In the genomic region with DNA sequence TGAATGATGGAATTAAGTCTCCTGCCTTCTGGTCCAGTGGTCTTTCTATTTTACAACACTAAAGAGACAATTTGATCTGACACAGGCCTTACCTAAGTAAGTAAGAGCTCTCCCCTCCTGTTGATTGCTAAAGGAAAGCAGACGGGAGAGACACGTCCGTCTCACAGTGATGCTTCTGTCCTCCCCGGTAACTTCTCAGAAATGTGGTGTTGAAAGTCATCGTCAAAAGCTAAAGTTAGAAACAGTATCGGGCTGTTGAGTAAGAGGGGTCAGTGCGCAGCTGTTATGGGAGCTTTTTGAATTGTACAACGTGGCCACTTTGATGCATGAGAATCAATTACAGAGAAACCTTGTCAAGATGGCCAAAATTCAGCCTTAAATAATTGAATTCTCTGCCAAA, we compare ENCODE assay signal across 23 cellular contexts. TPM values are rescaled to one million over a fixed set of nuclear protein-coding genes. Genes with fewer than 3 reads are reported as not detected.
DNase-seq lines count a peak whose midpoint lies in the region; ATAC-seq and TF ChIP-seq lines count a peak whose summit lies in the region.
"Had no signal": no experiment of that assay in that cellular context is flagged by ENCODE, and none has a peak within 500 bp of the region (broad histone marks: within the 10 kb centered on the region; RNA-seq: fewer than 3 reads in every experiment).

No MANE protein-coding gene starts in this region.

- WGBS in esophagus squamous epithelium, 2 donors: 72 to 75% methylated on average over 8 of the region's 8 CpGs

- ATAC-seq in Right ventricle myocardium inferior (peak; percentile 56), GM21528 (IDR thresholded peaks at IDR 0.05; ENCODE audit: low FRiP score, unreplicated experiment) (no peak)
- ATAC-seq: CD8-positive, alpha-beta T cell; GM12878 had no signal

- H3K27me3 ChIP-seq in right atrium auricular region: no peaks in the 10 kb centered on the region
- H3K27me3 ChIP-seq in esophagus squamous epithelium: no peaks in the 10 kb centered on the region
- H3K27me3 ChIP-seq: BLaER1 treated with 17β-estradiol and CSF1 and Interleukin-3, amounts not matched to agents 10 nM and 100 nM had no signal

- DNase-seq in Right ventricle myocardium inferior (ENCODE audit: missing footprints) (no peak), cardiac septum (ENCODE audit: low spot score) (no peak), right atrium auricular region (ENCODE audit: low spot score) (no peak), nephron progenitor cell (no peak), esophagus squamous epithelium (lab: John Stamatoyannopoulos, UW) (no peak), NCI-H524 treated with DMSO at 0.1 percent for 48 hours (lab: John Stamatoyannopoulos, UW) (no peak), coronary artery (ENCODE audit: low spot score) (no peak)
- DNase-seq: 8988T; CD8-positive, alpha-beta T cell; DND-41; IMR-90; NCI-H1105 treated with DMSO at 0.1 percent for 48 hours; NCI-H2029 treated with DMSO at 0.1 percent for 48 hours; NCI-H226; NCI-H510A treated with DMSO at 0.1 percent for 48 hours; NCI-H774; SHP77; SK-N-SH had no signal

- TF ChIP-seq POLR2A in esophagus squamous epithelium (IDR thresholded peaks at IDR 0.05): no peak

- no peaks in the 10 kb centered on the region for H3K9me3 ChIP-seq in right atrium auricular region
- no peaks in the 10 kb centered on the region for H3K9me3 ChIP-seq in esophagus squamous epithelium
- H3K9me3 ChIP-seq: BLaER1 treated with 17β-estradiol and CSF1 and Interleukin-3, amounts not matched to agents 10 nM and 100 nM; HAP-1; SK-N-SH had no signal

- peaks cover 52% of the 10 kb centered on the region for H3K4me1 Mint-ChIP-seq in nephron progenitor cell

- H3K36me3 Mint-ChIP-seq in nephron progenitor cell (ENCODE audit: low read depth): no peaks in the 10 kb centered on the region
- H3K36me3 Mint-ChIP-seq: CD8-positive, alpha-beta T cell had no signal

- TF ChIP-seq CTCF in right atrium auricular region (IDR thresholded peaks at IDR 0.05) (no peak), nephron progenitor cell (IDR thresholded peaks at IDR 0.05) (no peak), esophagus squamous epithelium (IDR thresholded peaks at IDR 0.05) (no peak), coronary artery (IDR thresholded peaks at IDR 0.05) (no peak)

- H3K27ac ChIP-seq in right atrium auricular region: peak overlapping the region; percentile 52 to 92
- H3K27ac ChIP-seq in esophagus squamous epithelium: no peak overlapping the region
- H3K27ac ChIP-seq in coronary artery: no peak overlapping the region
- H3K27ac ChIP-seq: BLaER1 treated with 17β-estradiol and CSF1 and Interleukin-3, amounts not matched to agents 10 nM and 100 nM; KMS-11 had no signal

- H3K4me3 Mint-ChIP-seq in nephron progenitor cell: peak overlapping the region; percentile 4
- H3K4me3 Mint-ChIP-seq: CD8-positive, alpha-beta T cell had no signal

- H3K9me3 Mint-ChIP-seq in nephron progenitor cell: no peaks in the 10 kb centered on the region

- intact Hi-C loops in Right ventricle myocardium inferior (cut with DNase I): no loop called here
- intact Hi-C loops in cardiac septum (cut with DNase I): loop anchor here (5.0 kb wide), 1 partner anchor 42 kb away; no protein-coding TSS in a partner anchor
- intact Hi-C loops in esophagus squamous epithelium (cut with DNase I): no loop called here

- H3K36me3 ChIP-seq in right atrium auricular region (no peaks in the 10 kb centered on the region), esophagus squamous epithelium (no peaks in the 10 kb centered on the region)
- H3K36me3 ChIP-seq: BLaER1 treated with 17β-estradiol and CSF1 and Interleukin-3, amounts not matched to agents 10 nM and 100 nM; HAP-1 had no signal

- peaks cover 0 to 21% of the 10 kb centered on the region in 2 donors for H3K4me1 ChIP-seq in right atrium auricular region
- no peaks in the 10 kb centered on the region for H3K4me1 ChIP-seq in esophagus squamous epithelium
- H3K4me1 ChIP-seq: HAP-1 had no signal

- H3K4me3 ChIP-seq in right atrium auricular region: no peak overlapping the region
- no peak overlapping the region for H3K4me3 ChIP-seq in esophagus squamous epithelium
- no peak overlapping the region for H3K4me3 ChIP-seq in coronary artery
- H3K4me3 ChIP-seq: BLaER1 treated with 17β-estradiol and CSF1 and Interleukin-3, amounts not matched to agents 10 nM and 100 nM; GM12878; HAP-1 had no signal

- peaks cover 6% of the 10 kb centered on the region for H3K27me3 Mint-ChIP-seq in nephron progenitor cell (ENCODE audit: low read depth, poor library complexity)

- H3K27ac Mint-ChIP-seq in nephron progenitor cell: peak overlapping the region; percentile 62
- H3K27ac Mint-ChIP-seq: CD8-positive, alpha-beta T cell had no signal

RNA-seq across cellular contexts. Expression of gene RBFOX1, which starts 1.9 kb away (rescaled TPM):
- total RNA-seq in Right ventricle myocardium inferior (68.4 TPM), cardiac septum (27.1 TPM), right atrium auricular region (10 to 100 TPM; 30.4 to 33.0 TPM), esophagus squamous epithelium (not detected)
- total RNA-seq: CD8-positive, alpha-beta T cell; GM12878; IMR-90 had no signal

Comparison
In these comparisons a context has a peak if more than half of its experiments do, and no peak if none do; other contexts are left out.
1. H3K27ac ChIP-seq: peak in right atrium auricular region (2 of 2); none in esophagus squamous epithelium (0 of 4) and coronary artery (0 of 2).
2. RNA of gene RBFOX1, which starts 1.9 kb away (total RNA-seq): 68.4 TPM in Right ventricle myocardium inferior (single experiment), 30.4 to 33.0 TPM in right atrium auricular region and 27.1 TPM in cardiac septum (single experiment); not detected in esophagus squamous epithelium; every median in the first group is over 10 times any median in the second.